26 cellular contexts compared by ENCODE assay signal in genomic region chr15:95594496-95594895, GRCh38.
"Had no signal": no experiment of that assay in that cellular context is flagged by ENCODE, and none has a peak within 500 bp of the region (broad histone marks: within the 10 kb centered on the region; RNA-seq: fewer than 3 reads in every experiment).

No MANE protein-coding gene starts in this region.

- H3K4me2 ChIP-seq: KMS-11 had no signal

- ATAC-seq: activated CD4-positive, alpha-beta T cell treated with anti-CD3 and anti-CD28 coated beads for 36 hours; activated CD8-positive, alpha-beta T cell treated with anti-CD3 and anti-CD28 coated beads, Interleukin-2, amount 10 ng/mL, durations not matched to agents 7 days and 5 days; activated naive CD4-positive, alpha-beta T cell treated with anti-CD3 and anti-CD28 coated beads, Interleukin-2, amount 50 U/mL, for 72 hours; Panc1 had no signal

- H3K27ac ChIP-seq: adrenal gland, KMS-11, SJCRH30, SK-N-MC had no signal

- H3K9ac ChIP-seq: KMS-11 had no signal

- H3K4me1 ChIP-seq: adrenal gland, SJCRH30 had no signal

- H3K36me3 ChIP-seq: adrenal gland, SJCRH30 had no signal

- H3K27me3 ChIP-seq: adrenal gland, SJCRH30 had no signal

- DNase-seq: activated CD4-positive, alpha-beta T cell treated with anti-CD3 and anti-CD28 coated beads for 36 hours; activated CD4-positive, alpha-beta T cell treated with anti-CD3 and anti-CD28 coated beads, Interleukin-2, amount 10 ng/mL, durations not matched to agents 7 days and 5 days; activated CD4-positive, alpha-beta T cell treated with anti-CD3 and anti-CD28 coated beads, Interleukin-2, amount 50 U/mL, for 48 hours; activated CD8-positive, alpha-beta T cell treated with anti-CD3 and anti-CD28 coated beads, Interleukin-2, amount 10 ng/mL, durations not matched to agents 7 days and 5 days; activated gamma-delta T cell; activated naive CD4-positive, alpha-beta T cell treated with Interleukin-2 at 50 U/mL for 16 hours; activated T-cell treated with anti-CD3 and anti-CD28 coated beads, Interleukin-2, amount 50 U/mL, for 24 hours; adrenal gland; central memory CD4-positive, alpha-beta T cell; MM.1S; MV-4-11; NCI-H1092; NCI-H1436 treated with DMSO at 0.1 percent for 48 hours; NCI-H1694 treated with DMSO at 0.1 percent for 48 hours; NCI-H2029 treated with DMSO at 0.1 percent for 48 hours; NCI-H2107; NCI-H2171; NCI-H510A; NCI-H526 treated with DMSO at 0.1 percent for 48 hours; NCI-H774; SHP77; SJCRH30 had no signal

- H3K9me3 ChIP-seq: adrenal gland, SJCRH30 had no signal

- H3K4me3 ChIP-seq: adrenal gland, SJCRH30, SK-N-MC had no signal
